8 cellular contexts compared by ENCODE assay signal in the genomic region with DNA sequence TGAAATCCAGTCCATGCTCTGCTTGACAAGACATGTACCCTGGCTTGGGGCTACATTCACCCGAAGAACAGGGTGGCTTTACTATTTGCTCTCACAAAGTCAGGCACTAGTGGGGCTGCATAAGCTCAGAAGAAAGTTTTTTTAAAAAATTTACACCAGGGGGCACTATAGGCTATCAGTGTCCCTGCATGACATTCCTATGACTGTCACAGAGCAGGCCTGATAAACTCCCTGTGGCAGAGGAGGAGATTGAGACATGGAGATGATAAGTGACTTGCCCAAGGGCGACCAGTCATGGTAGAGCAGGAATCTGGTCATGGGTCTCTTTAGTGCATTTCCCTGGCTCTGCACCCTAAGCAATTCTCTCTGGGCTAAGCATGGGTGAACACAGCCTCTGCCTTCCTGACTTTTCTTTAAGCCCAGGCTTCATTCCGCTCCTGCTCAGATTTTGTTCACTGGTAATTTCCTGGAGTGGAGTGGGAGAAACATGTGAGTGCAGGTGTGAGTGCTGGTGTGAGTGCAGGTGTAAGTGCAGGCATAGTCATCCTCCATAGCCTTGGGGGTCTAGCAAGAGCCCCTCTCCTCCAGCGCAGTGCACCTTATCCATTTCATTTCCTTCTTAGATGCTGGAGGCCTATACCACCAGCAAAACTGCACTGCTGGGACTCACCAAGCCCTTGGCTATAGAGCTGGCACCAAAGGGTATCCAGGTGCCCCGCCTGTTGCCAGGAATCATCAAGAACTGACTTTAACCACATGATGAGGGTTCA.
A peak's percentile ranks its signal among the peaks of the same experiment; 100 is the strongest.
DNase-seq lines count a peak whose midpoint lies in the region; TF ChIP-seq lines count a peak whose summit lies in the region.

No MANE protein-coding gene starts in this region.

- no peaks in the 10 kb centered on the region for H3K36me3 ChIP-seq in WERI-Rb-1
- no peaks in the 10 kb centered on the region for H3K36me3 ChIP-seq in iPS DF 6.9 (ENCODE audit: control insufficient read depth, insufficient read depth, low read length)
- H3K36me3 ChIP-seq in suprapubic skin: no peaks in the 10 kb centered on the region
- H3K36me3 ChIP-seq in neuronal stem cell (replicated peaks in 1 of 2; ENCODE audit: control insufficient read depth in 2 of 2, insufficient read depth in 2 of 2, low read length in 2 of 2): no peaks in the 10 kb centered on the region
- no peaks in the 10 kb centered on the region for H3K36me3 ChIP-seq in CD4-positive, alpha-beta memory T cell (ENCODE audit: insufficient read depth, low read length)

- no peaks in the 10 kb centered on the region for H3K36me3 Mint-ChIP-seq in CD4-positive, alpha-beta memory T cell

- peaks cover 4% of the 10 kb centered on the region for H3K9me3 ChIP-seq in WERI-Rb-1 (ENCODE audit: severe bottlenecking)
- no peaks in the 10 kb centered on the region for H3K9me3 ChIP-seq in iPS DF 6.9 (ENCODE audit: control insufficient read depth, insufficient read depth, low read length)
- H3K9me3 ChIP-seq in suprapubic skin: no peaks in the 10 kb centered on the region
- H3K9me3 ChIP-seq in neuronal stem cell (replicated peaks in 1 of 2; ENCODE audit: control insufficient read depth in 2 of 2, insufficient read depth in 1 of 2, low read depth in 1 of 2, low read length in 2 of 2): no peaks in the 10 kb centered on the region
- no peaks in the 10 kb centered on the region for H3K9me3 ChIP-seq in CD4-positive, alpha-beta memory T cell (ENCODE audit: control insufficient read depth in 1 of 2, low read length in 2 of 2)

- peak; percentile 12 for DNase-seq in GM04503 (ENCODE audit: low read depth)
- peak; percentile 29 for DNase-seq in Jurkat, Clone E6-1 (ENCODE audit: low read depth, low spot score)
- DNase-seq in WERI-Rb-1: peak; percentile 40
- peak; percentile 22 for DNase-seq in iPS DF 6.9 (ENCODE audit: low read depth, low spot score)
- DNase-seq in occipital lobe (lab: John Stamatoyannopoulos, UW): no peak
- no peak for DNase-seq in suprapubic skin (ENCODE audit: low spot score in 2 of 2)
- DNase-seq in neuronal stem cell (ENCODE audit: low spot score): no peak
- DNase-seq in CD4-positive, alpha-beta memory T cell: no peak

- H3K9me3 Mint-ChIP-seq in CD4-positive, alpha-beta memory T cell: no peaks in the 10 kb centered on the region

- no peak overlapping the region for H3K27ac ChIP-seq in WERI-Rb-1
- H3K27ac ChIP-seq in iPS DF 6.9 (ENCODE audit: low read length): no peak overlapping the region
- H3K27ac ChIP-seq in suprapubic skin: no peak overlapping the region
- H3K27ac ChIP-seq in neuronal stem cell (replicated peaks; ENCODE audit: low read length): no peak overlapping the region
- H3K27ac ChIP-seq in CD4-positive, alpha-beta memory T cell (ENCODE audit: low read depth, low read length): no peak overlapping the region

- no CpG with 5 or more reads among the region's 5 CpGs for WGBS in iPS DF 6.9 (ENCODE audit: insufficient coverage, insufficient read length)
- WGBS in suprapubic skin: 72% methylated on average over 5 of the region's 5 CpGs
- no CpG with 5 or more reads among the region's 5 CpGs for WGBS in neuronal stem cell (ENCODE audit: extremely low coverage in 2 of 2, insufficient read length in 2 of 2, insufficient replicate concordance in 1 of 2), 2 donors

- H2BK12ac ChIP-seq in neuronal stem cell (ENCODE audit: low read length): no peak overlapping the region

- intact Hi-C loops in CD4-positive, alpha-beta memory T cell (cut with micrococcal nuclease): no loop called here

- H3K27me3 ChIP-seq in WERI-Rb-1 (ENCODE audit: insufficient read depth, low read depth, severe bottlenecking) (no peaks in the 10 kb centered on the region), iPS DF 6.9 (ENCODE audit: control insufficient read depth, insufficient read depth, low read length) (no peaks in the 10 kb centered on the region), suprapubic skin (no peaks in the 10 kb centered on the region), neuronal stem cell (ENCODE audit: control insufficient read depth in 3 of 3, insufficient read depth in 3 of 3, low read depth in 1 of 3, low read length in 3 of 3) (peaks cover 0 to 11% (median 0%) of the 10 kb centered on the region in 3 experiments)
- H3K27me3 ChIP-seq in CD4-positive, alpha-beta memory T cell (ENCODE audit: insufficient read depth, low read length): peaks cover 4% of the 10 kb centered on the region

- H3K27ac Mint-ChIP-seq in CD4-positive, alpha-beta memory T cell: no peak overlapping the region

- H3K79me1 ChIP-seq in neuronal stem cell (ENCODE audit: low read depth, low read length): no peaks in the 10 kb centered on the region

- no peak overlapping the region for H3K14ac ChIP-seq in neuronal stem cell (ENCODE audit: low read length)

- POLR2A ChIA-PET in CD4-positive, alpha-beta memory T cell (lab: Charles Lee; ENCODE audit: partially characterized antibody): no interaction called here

- no peak overlapping the region for H3K4me3 ChIP-seq in Jurkat, Clone E6-1 (ENCODE audit: low read length)
- H3K4me3 ChIP-seq in WERI-Rb-1 (ENCODE audit: low read depth, low read length): no peak overlapping the region
- H3K4me3 ChIP-seq in iPS DF 6.9 (ENCODE audit: low read length): no peak overlapping the region
- no peak overlapping the region for H3K4me3 ChIP-seq in suprapubic skin
- H3K4me3 ChIP-seq in neuronal stem cell (ENCODE audit: low read length in 2 of 2): no peak overlapping the region
- no peak overlapping the region for H3K4me3 ChIP-seq in CD4-positive, alpha-beta memory T cell (ENCODE audit: low read length in 2 of 2)

- no peak for TF ChIP-seq POLR2A in suprapubic skin (IDR thresholded peaks at IDR 0.05)

- H3K4me1 ChIP-seq in iPS DF 6.9 (ENCODE audit: control insufficient read depth, insufficient read depth, low read length) (no peaks in the 10 kb centered on the region), suprapubic skin (no peaks in the 10 kb centered on the region), neuronal stem cell (ENCODE audit: control insufficient read depth in 2 of 2, insufficient read depth in 1 of 2, low read depth in 1 of 2, low read length in 2 of 2) (no peaks in the 10 kb centered on the region)
- H3K4me1 ChIP-seq in CD4-positive, alpha-beta memory T cell (ENCODE audit: insufficient read depth, low read length): no peaks in the 10 kb centered on the region

- no peak for TF ChIP-seq EP300 in suprapubic skin (IDR thresholded peaks at IDR 0.05)

- H4K91ac ChIP-seq in neuronal stem cell (ENCODE audit: low read depth, low read length, poor library complexity): no peak overlapping the region

- no peak overlapping the region for H2BK5ac ChIP-seq in neuronal stem cell (ENCODE audit: low read length)

- no peak overlapping the region for H3K4me3 Mint-ChIP-seq in CD4-positive, alpha-beta memory T cell

- no peak overlapping the region for H3K9ac ChIP-seq in neuronal stem cell (ENCODE audit: low read depth, low read length, poor library complexity)

- peak; percentile 52 for TF ChIP-seq CTCF in WERI-Rb-1 (IDR thresholded peaks at IDR 0.05; ENCODE audit: low read depth, low read length)
- TF ChIP-seq CTCF in suprapubic skin (IDR thresholded peaks at IDR 0.05): no peak

- H2AK5ac ChIP-seq in neuronal stem cell (ENCODE audit: low read depth, low read length): no peak overlapping the region

- no peak overlapping the region for H3K4me2 ChIP-seq in neuronal stem cell (ENCODE audit: insufficient read depth, low read length, poor library complexity, severe bottlenecking)

- H2AFZ ChIP-seq in neuronal stem cell (ENCODE audit: low read length): no peak overlapping the region

- no peak overlapping the region for H3K23ac ChIP-seq in neuronal stem cell (ENCODE audit: low read depth, low read length, poor library complexity)

- H3K27me3 Mint-ChIP-seq in CD4-positive, alpha-beta memory T cell: peaks cover 3 to 7% of the 10 kb centered on the region in 2 donors

- H3K4me1 Mint-ChIP-seq in CD4-positive, alpha-beta memory T cell: no peaks in the 10 kb centered on the region

- no peak overlapping the region for H3K18ac ChIP-seq in neuronal stem cell (ENCODE audit: low read length)

- no peak overlapping the region for H2BK120ac ChIP-seq in neuronal stem cell (ENCODE audit: low read depth, low read length)

- H2BK15ac ChIP-seq in neuronal stem cell (ENCODE audit: low read length): no peak overlapping the region

- no peak overlapping the region for H4K8ac ChIP-seq in neuronal stem cell (ENCODE audit: low read depth, low read length)

- H3K4ac ChIP-seq in neuronal stem cell (ENCODE audit: low read length): no peak overlapping the region

- CTCF ChIA-PET in CD4-positive, alpha-beta memory T cell (lab: Charles Lee; ENCODE audit: partially characterized antibody): no interaction called here

Comparison
In these comparisons a context has a peak if more than half of its experiments do, and no peak if none do; other contexts are left out.
1. DNase-seq: peak in GM04503 (single experiment), Jurkat, Clone E6-1 (single experiment), WERI-Rb-1 (single experiment) and iPS DF 6.9 (single experiment); none in occipital lobe (single experiment), suprapubic skin (0 of 2), neuronal stem cell (single experiment) and CD4-positive, alpha-beta memory T cell (0 of 5).